Comparison of ENCODE assay signal across 24 cellular contexts in the genomic region with DNA sequence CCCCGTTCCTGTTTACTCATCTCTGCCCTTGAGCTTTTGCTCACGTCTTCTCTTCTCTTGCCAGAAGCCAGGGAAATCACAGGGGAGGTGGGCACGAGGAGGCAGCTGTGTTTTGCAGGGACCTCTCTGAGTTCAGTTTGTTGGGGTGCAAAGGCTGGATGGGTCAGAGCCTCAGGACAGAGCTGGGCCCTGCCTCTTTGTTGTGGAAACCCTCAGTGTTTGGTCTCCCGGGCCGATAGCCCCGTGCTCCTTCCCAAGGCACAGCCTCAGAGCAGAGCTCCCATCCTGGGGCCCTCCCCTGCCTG. TPM values are rescaled to one million over a fixed set of nuclear protein-coding genes. Genes with fewer than 3 reads are reported as not detected.
DNase-seq lines count a peak whose midpoint lies in the region; ATAC-seq and TF ChIP-seq lines count a peak whose summit lies in the region.
"Had no signal": no experiment of that assay in that cellular context is flagged by ENCODE, and none has a peak within 500 bp of the region (broad histone marks: within the 10 kb centered on the region; RNA-seq: fewer than 3 reads in every experiment).

No MANE protein-coding gene starts in this region.

- WGBS in suprapubic skin = 75% methylated on average over 6 of the region's 6 CpGs

- no peak for DNase-seq in activated naive CD4-positive, alpha-beta T cell treated with anti-CD3 and anti-CD28 coated beads, Interleukin-2, amount 50 U/mL, for 72 hours (ENCODE audit: low spot score in 2 of 2)
- DNase-seq in activated naive CD4-positive, alpha-beta T cell (lab: John Stamatoyannopoulos, UW) = no peak
- no peak for DNase-seq in activated CD8-positive, alpha-beta T cell treated with anti-CD3 and anti-CD28 coated beads for 36 hours
- DNase-seq in glutamatergic neuron (no peak), suprapubic skin (ENCODE audit: low spot score in 2 of 2) (no peak), NCI-H1105 (lab: John Stamatoyannopoulos, UW) (no peak), CD14-positive monocyte (ENCODE audit: low spot score) (no peak), left ventricle myocardium superior (no peak)
- DNase-seq: activated T-cell treated with anti-CD3 and anti-CD28 coated beads, Interleukin-2, amount 50 U/mL, for 48 hours; central memory CD4-positive, alpha-beta T cell; H7; head of caudate nucleus; Kasumi-1; MV-4-11; naive B cell; NCI-H1694 treated with DMSO at 0.1 percent for 48 hours; NCI-H526 treated with DMSO at 0.1 percent for 48 hours; stimulated activated CD4-positive, alpha-beta T cell treated with anti-CD3 and anti-CD28 coated beads, Interleukin-12 subunit alpha, Interleukin-12 subunit beta, amount 100 ng/mL, for 4 hours; stimulated activated CD4-positive, alpha-beta T cell treated with anti-CD3 and anti-CD28 coated beads, Interleukin-4, amount 100 ng/mL, for 24 hours; stimulated activated naive CD4-positive, alpha-beta T cell treated with Interleukin-2 at 50 U/mL for 16 hours had no signal

- ATAC-seq in activated naive CD4-positive, alpha-beta T cell treated with anti-CD3 and anti-CD28 coated beads, Interleukin-2, amount 50 U/mL, for 72 hours = no peak
- no peak for ATAC-seq in activated CD8-positive, alpha-beta T cell treated with anti-CD3 and anti-CD28 coated beads for 36 hours
- ATAC-seq in left ventricle myocardium superior = no peak
- ATAC-seq: activated CD4-positive, CD25-positive, alpha-beta regulatory T cell treated with anti-CD3 and anti-CD28 coated beads, Interleukin-2, amount 50 U/mL, for 24 hours had no signal

- intact Hi-C loops in activated CD8-positive, alpha-beta T cell treated with anti-CD3 and anti-CD28 coated beads for 36 hours (cut with micrococcal nuclease) = no loop called here
- intact Hi-C loops in CD14-positive monocyte (cut with micrococcal nuclease) = no loop called here
- intact Hi-C loops in left ventricle myocardium superior (cut with micrococcal nuclease) = loop anchor here (10.0 kb wide), 1 partner anchor 290 kb away; no protein-coding TSS in a partner anchor

- H3K27me3 Mint-ChIP-seq in activated CD8-positive, alpha-beta T cell treated with anti-CD3 and anti-CD28 coated beads for 36 hours = no peaks in the 10 kb centered on the region
- H3K27me3 Mint-ChIP-seq in glutamatergic neuron (ENCODE audit: unreplicated experiment) (peaks cover 11% of the 10 kb centered on the region), CD14-positive monocyte (ENCODE audit: low read depth in 3 of 3) (peaks cover 0 to 2% (median 0%) of the 10 kb centered on the region in 3 donors)
- H3K27me3 Mint-ChIP-seq: activated naive CD8-positive, alpha-beta T cell had no signal

- no peaks in the 10 kb centered on the region for H3K9me3 Mint-ChIP-seq in activated naive CD4-positive, alpha-beta T cell treated with anti-CD3 and anti-CD28 coated beads, Interleukin-2, amount 50 U/mL, for 72 hours
- peaks cover 6% of the 10 kb centered on the region for H3K9me3 Mint-ChIP-seq in activated CD8-positive, alpha-beta T cell treated with anti-CD3 and anti-CD28 coated beads for 36 hours
- no peaks in the 10 kb centered on the region for H3K9me3 Mint-ChIP-seq in glutamatergic neuron (ENCODE audit: unreplicated experiment)
- H3K9me3 Mint-ChIP-seq in CD14-positive monocyte = no peaks in the 10 kb centered on the region
- H3K9me3 Mint-ChIP-seq: dendritic cell treated with granulocyte-macrophage colony-stimulating factor and Interleukin-4, amounts not matched to agents 40 ng/mL and 50 ng/mL, for 4 days had no signal

- POLR2A ChIA-PET in activated CD8-positive, alpha-beta T cell treated with anti-CD3 and anti-CD28 coated beads for 36 hours (lab: Charles Lee) = no interaction called here

- peaks cover 32% of the 10 kb centered on the region for H3K4me1 ChIP-seq in suprapubic skin

- peaks cover 21% of the 10 kb centered on the region for H3K4me1 Mint-ChIP-seq in activated CD8-positive, alpha-beta T cell treated with anti-CD3 and anti-CD28 coated beads for 36 hours (ENCODE audit: low read depth)
- H3K4me1 Mint-ChIP-seq in glutamatergic neuron (ENCODE audit: low read depth, unreplicated experiment) = peaks cover 26% of the 10 kb centered on the region
- peaks cover 11% of the 10 kb centered on the region for H3K4me1 Mint-ChIP-seq in CD14-positive monocyte

- H3K9me3 ChIP-seq in suprapubic skin = no peaks in the 10 kb centered on the region

- TF ChIP-seq POLR2A in suprapubic skin (IDR thresholded peaks at IDR 0.05) = no peak

- H3K27ac ChIP-seq in suprapubic skin = peak overlapping the region; percentile 16
- H3K27ac ChIP-seq: C4-2B had no signal

- H3K4me3 ChIP-seq in suprapubic skin = no peak overlapping the region

- CTCF ChIA-PET in activated CD8-positive, alpha-beta T cell treated with anti-CD3 and anti-CD28 coated beads for 36 hours (lab: Charles Lee) = interaction anchor here (0.9 to 1.5 kb wide), 3 partner anchors 13 to 290 kb away, joined by 3 to 6 read pairs (median 4); no protein-coding TSS in a partner anchor

- H3K27ac Mint-ChIP-seq in activated naive CD4-positive, alpha-beta T cell treated with anti-CD3 and anti-CD28 coated beads, Interleukin-2, amount 50 U/mL, for 72 hours = peak overlapping the region; percentile 79 to 81
- H3K27ac Mint-ChIP-seq in activated CD8-positive, alpha-beta T cell treated with anti-CD3 and anti-CD28 coated beads for 36 hours = peak overlapping the region; percentile 21
- H3K27ac Mint-ChIP-seq in glutamatergic neuron (ENCODE audit: unreplicated experiment) = peak overlapping the region; percentile 4
- H3K27ac Mint-ChIP-seq in CD14-positive monocyte = no peak overlapping the region
- H3K27ac Mint-ChIP-seq: dendritic cell treated with granulocyte-macrophage colony-stimulating factor and Interleukin-4, amounts not matched to agents 40 ng/mL and 50 ng/mL, for 4 days had no signal

- H3K36me3 Mint-ChIP-seq in activated naive CD4-positive, alpha-beta T cell treated with anti-CD3 and anti-CD28 coated beads, Interleukin-2, amount 50 U/mL, for 72 hours = peaks cover 5 to 17% of the 10 kb centered on the region in 2 donors
- peaks cover 56% of the 10 kb centered on the region for H3K36me3 Mint-ChIP-seq in activated CD8-positive, alpha-beta T cell treated with anti-CD3 and anti-CD28 coated beads for 36 hours (ENCODE audit: low read depth)
- H3K36me3 Mint-ChIP-seq in glutamatergic neuron (ENCODE audit: unreplicated experiment) (no peaks in the 10 kb centered on the region), CD14-positive monocyte (peaks cover 41 to 46% of the 10 kb centered on the region in 2 donors)

- no peak for TF ChIP-seq EP300 in suprapubic skin (IDR thresholded peaks at IDR 0.05)

- no peaks in the 10 kb centered on the region for H3K27me3 ChIP-seq in suprapubic skin

- no peak for TF ChIP-seq CTCF in activated CD8-positive, alpha-beta T cell treated with anti-CD3 and anti-CD28 coated beads for 36 hours (IDR thresholded peaks at IDR 0.05)
- TF ChIP-seq CTCF in glutamatergic neuron (IDR thresholded peaks at IDR 0.05; ENCODE audit: partially characterized antibody, unreplicated experiment) (no peak), suprapubic skin (IDR thresholded peaks at IDR 0.05) (no peak), CD14-positive monocyte (IDR thresholded peaks at IDR 0.05) (no peak)

- no peak overlapping the region for H3K4me3 Mint-ChIP-seq in activated CD8-positive, alpha-beta T cell treated with anti-CD3 and anti-CD28 coated beads for 36 hours
- no peak overlapping the region for H3K4me3 Mint-ChIP-seq in glutamatergic neuron (ENCODE audit: unreplicated experiment)
- H3K4me3 Mint-ChIP-seq in CD14-positive monocyte = no peak overlapping the region
- H3K4me3 Mint-ChIP-seq: activated naive CD8-positive, alpha-beta T cell; dendritic cell treated with granulocyte-macrophage colony-stimulating factor and Interleukin-4, amounts not matched to agents 40 ng/mL and 50 ng/mL, for 4 days had no signal

- peaks cover 7% of the 10 kb centered on the region for H3K36me3 ChIP-seq in suprapubic skin

RNA-seq across cellular contexts. Expression of gene BDH1, which starts 41.0 kb away (rescaled TPM):
- 100 to 1,000 TPM in 1 of 2 donors, 10 to 100 TPM in 1; 57.3 to 131 TPM for total RNA-seq in activated naive CD4-positive, alpha-beta T cell treated with anti-CD3 and anti-CD28 coated beads, Interleukin-2, amount 50 U/mL, for 72 hours
- total RNA-seq in activated CD8-positive, alpha-beta T cell treated with anti-CD3 and anti-CD28 coated beads for 36 hours = 100 to 1,000 TPM; 118 to 126 TPM
- total RNA-seq in glutamatergic neuron (ENCODE audit: unreplicated experiment) = 19.4 TPM
- total RNA-seq in suprapubic skin = 10 to 100 TPM; 40.7 to 70.7 (median 43.1) TPM
- 1 to 10 TPM; 2.8 to 5.3 TPM for polyA plus RNA-seq in CD14-positive monocyte
- 56.3 TPM for total RNA-seq in left ventricle myocardium superior

Comparison
In these comparisons a context has a peak if more than half of its experiments do, and no peak if none do; other contexts are left out.
1. H3K27ac Mint-ChIP-seq: peak in activated naive CD4-positive, alpha-beta T cell treated with anti-CD3 and anti-CD28 coated beads, Interleukin-2, amount 50 U/mL, for 72 hours (2 of 2), activated CD8-positive, alpha-beta T cell treated with anti-CD3 and anti-CD28 coated beads for 36 hours (single experiment) and glutamatergic neuron (single experiment); none in CD14-positive monocyte (0 of 7).